ENCODE assay signal across 20 cellular contexts in the genomic region with DNA sequence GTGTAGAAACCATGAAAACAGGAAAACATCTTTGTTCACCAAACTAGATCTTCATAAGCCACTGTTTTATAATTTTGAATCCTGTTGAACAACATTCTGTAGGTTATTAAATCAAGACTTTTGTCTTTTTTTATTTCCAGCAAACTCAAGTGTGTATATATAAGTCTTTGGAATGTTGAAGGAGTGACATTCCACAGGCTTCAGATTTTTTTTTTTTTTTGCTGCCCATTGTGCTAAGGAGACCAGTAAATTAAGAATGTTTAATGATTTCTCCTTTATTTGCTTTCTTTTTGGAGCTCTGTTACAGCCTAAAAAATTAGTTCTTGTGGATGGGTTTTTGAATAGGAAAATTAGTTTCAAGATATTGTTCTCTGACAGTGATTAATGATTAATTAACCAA.
DNase-seq lines count a peak whose midpoint lies in the region; ATAC-seq, FAIRE-seq and TF ChIP-seq lines count a peak whose summit lies in the region.
"Had no signal": no experiment of that assay in that cellular context is flagged by ENCODE, and none has a peak within 500 bp of the region (broad histone marks: within the 10 kb centered on the region; RNA-seq: fewer than 3 reads in every experiment).

No MANE protein-coding gene starts in this region.

- DNase-seq in GM23248 (no peak), retinal pigment epithelial cell (ENCODE audit: low read depth) (peak; percentile 25), nucleus accumbens (lab: John Stamatoyannopoulos, UW) (no peak), G401 (ENCODE audit: low spot score) (no peak), NCI-H1048 (lab: John Stamatoyannopoulos, UW) (no peak)
- DNase-seq: activated CD4-positive, alpha-beta T cell treated with anti-CD3 and anti-CD28 coated beads, Interleukin-2, amount 50 U/mL, for 4 hours; CD4-positive, alpha-beta memory T cell; DND-41; HCEC 1CT; NCI-H1092; ovary; stimulated activated CD4-positive, alpha-beta T cell treated with anti-CD3 and anti-CD28 coated beads, Interleukin-12 subunit alpha, Interleukin-12 subunit beta, amount 100 ng/mL, for 4 hours; SW 1271; tibial artery had no signal

- no peaks in the 10 kb centered on the region for H3K9me3 ChIP-seq in GM23248 (ENCODE audit: low read depth)
- H3K9me3 ChIP-seq: breast epithelium, ovary, tibial artery had no signal

- peaks cover 31% of the 10 kb centered on the region for H3F3A ChIP-seq in GM23248 (ENCODE audit: insufficient read depth)

- H3K4me1 ChIP-seq in GM23248 (ENCODE audit: insufficient read depth): peaks cover 33% of the 10 kb centered on the region

- FAIRE-seq in islet of Langerhans (lab: Jason Lieb, UNC): peak; percentile 43
- FAIRE-seq: K562 had no signal

- no peaks in the 10 kb centered on the region for H3K9me2 ChIP-seq in GM23248 (ENCODE audit: insufficient read depth)

- H4K20me1 ChIP-seq in GM23248 (ENCODE audit: insufficient read depth): peaks cover 12% of the 10 kb centered on the region; the same call in 1 of the 2 replicates

- no peak overlapping the region for H3K9ac ChIP-seq in GM23248

- peaks cover 73% of the 10 kb centered on the region for H3K79me2 ChIP-seq in GM23248 (ENCODE audit: insufficient read depth)

- no peak overlapping the region for H2AFZ ChIP-seq in GM23248

- TF ChIP-seq CTCF in retinal pigment epithelial cell (conservative IDR thresholded peaks at IDR 0.05; ENCODE audit: low read depth, low read length): no peak

- ATAC-seq in SK-N-SH treated with all-trans-retinoic acid at 6 μM for 48 hours (peak; percentile 44; the same call in 2 of the 3 replicates), GM18858 (IDR thresholded peaks at IDR 0.05; ENCODE audit: unreplicated experiment) (no peak)
- ATAC-seq: K562; stimulated activated effector memory CD8-positive, alpha-beta T cell treated with anti-CD3 and anti-CD28 coated beads, Interleukin-12 subunit alpha, Interleukin-12 subunit beta, amount 100 ng/mL, for 72 hours had no signal

- H3K27ac ChIP-seq in GM23248: peak overlapping the region; percentile 18; the same call in 1 of the 2 replicates
- H3K27ac ChIP-seq: breast epithelium, ovary, tibial artery had no signal

- H3K4me3 ChIP-seq in GM23248: no peak overlapping the region
- no peak overlapping the region for H3K4me3 ChIP-seq in retinal pigment epithelial cell (ENCODE audit: low read length)
- H3K4me3 ChIP-seq: breast epithelium, K562, ovary, tibial artery had no signal

- in situ Hi-C loops in GM23248 (cut with MboI): no loop called here
- in situ Hi-C loops in G401 (cut with HindIII; ENCODE audit: low sequenced_read_pairs): no loop called here

- peaks cover 11% of the 10 kb centered on the region; the same call in 1 of the 2 replicates for H3K36me3 ChIP-seq in GM23248 (ENCODE audit: low read depth)
- H3K36me3 ChIP-seq: breast epithelium, ovary, tibial artery had no signal

- no peaks in the 10 kb centered on the region for H3K27me3 ChIP-seq in GM23248 (replicated peaks; ENCODE audit: insufficient read depth)
- H3K27me3 ChIP-seq: breast epithelium, ovary, tibial artery had no signal

- peak overlapping the region; percentile 30 for H3K4me2 ChIP-seq in GM23248 (ENCODE audit: unreplicated experiment)

TF ChIP-seq in SK-N-SH treated with all-trans-retinoic acid at 6 μM for 48 hours, 23 proteins besides CTCF, POLR2A, EP300 and RAD21:
- TF ChIP-seq ZNF565 (CRISPR knock-in tag; conservative IDR thresholded peaks at IDR 0.05; ENCODE audit: low read depth) (no peak), ZNF8 (CRISPR knock-in tag; IDR thresholded peaks at IDR 0.05) (no peak), ARNTL (CRISPR knock-in tag; IDR thresholded peaks at IDR 0.05; ENCODE audit: borderline replicate concordance, low read depth) (no peak), OSR1 (CRISPR knock-in tag; IDR thresholded peaks at IDR 0.05) (no peak), ZFP3 (CRISPR knock-in tag; IDR thresholded peaks at IDR 0.05) (no peak), POU6F1 (CRISPR knock-in tag; IDR thresholded peaks at IDR 0.05; ENCODE audit: borderline replicate concordance, low read depth) (no peak), SNAI2 (CRISPR knock-in tag; IDR thresholded peaks at IDR 0.05) (no peak), BACH2 (CRISPR knock-in tag; IDR thresholded peaks at IDR 0.05; ENCODE audit: borderline replicate concordance) (no peak), ZFP30 (CRISPR knock-in tag; IDR thresholded peaks at IDR 0.05) (no peak), ZC3H10 (CRISPR knock-in tag; IDR thresholded peaks at IDR 0.05) (no peak), TOX (CRISPR knock-in tag; IDR thresholded peaks at IDR 0.05; ENCODE audit: borderline replicate concordance) (no peak)
- TF ChIP-seq, protein P1, sequence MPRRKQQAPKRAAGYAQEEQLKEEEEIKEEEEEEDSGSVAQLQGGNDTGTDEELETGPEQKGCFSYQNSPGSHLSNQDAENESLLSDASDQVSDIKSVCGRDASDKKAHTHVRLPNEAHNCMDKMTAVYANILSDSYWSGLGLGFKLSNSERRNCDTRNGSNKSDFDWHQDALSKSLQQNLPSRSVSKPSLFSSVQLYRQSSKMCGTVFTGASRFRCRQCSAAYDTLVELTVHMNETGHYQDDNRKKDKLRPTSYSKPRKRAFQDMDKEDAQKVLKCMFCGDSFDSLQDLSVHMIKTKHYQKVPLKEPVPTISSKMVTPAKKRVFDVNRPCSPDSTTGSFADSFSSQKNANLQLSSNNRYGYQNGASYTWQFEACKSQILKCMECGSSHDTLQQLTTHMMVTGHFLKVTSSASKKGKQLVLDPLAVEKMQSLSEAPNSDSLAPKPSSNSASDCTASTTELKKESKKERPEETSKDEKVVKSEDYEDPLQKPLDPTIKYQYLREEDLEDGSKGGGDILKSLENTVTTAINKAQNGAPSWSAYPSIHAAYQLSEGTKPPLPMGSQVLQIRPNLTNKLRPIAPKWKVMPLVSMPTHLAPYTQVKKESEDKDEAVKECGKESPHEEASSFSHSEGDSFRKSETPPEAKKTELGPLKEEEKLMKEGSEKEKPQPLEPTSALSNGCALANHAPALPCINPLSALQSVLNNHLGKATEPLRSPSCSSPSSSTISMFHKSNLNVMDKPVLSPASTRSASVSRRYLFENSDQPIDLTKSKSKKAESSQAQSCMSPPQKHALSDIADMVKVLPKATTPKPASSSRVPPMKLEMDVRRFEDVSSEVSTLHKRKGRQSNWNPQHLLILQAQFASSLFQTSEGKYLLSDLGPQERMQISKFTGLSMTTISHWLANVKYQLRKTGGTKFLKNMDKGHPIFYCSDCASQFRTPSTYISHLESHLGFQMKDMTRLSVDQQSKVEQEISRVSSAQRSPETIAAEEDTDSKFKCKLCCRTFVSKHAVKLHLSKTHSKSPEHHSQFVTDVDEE (CRISPR knock-in tag; IDR thresholded peaks at IDR 0.05): no peak
